In genomic region chr4:16226816-16227461, GRCh38 we compare ENCODE assay signal across 8 cellular contexts. TPM values are rescaled to one million over a fixed set of nuclear protein-coding genes. Genes with fewer than 3 reads are reported as not detected.
DNase-seq lines count a peak whose midpoint lies in the region; ATAC-seq and TF ChIP-seq lines count a peak whose summit lies in the region.

No MANE protein-coding gene starts in this region.

- CTCF ChIA-PET in OCI-LY7 (lab: Charles Lee; ENCODE audit: unreplicated experiment) = no interaction called here

- peak overlapping the region; percentile 77 for H3K27ac ChIP-seq in OCI-LY7 (ENCODE audit: low read depth, low read length, poor library complexity, severe bottlenecking)
- H3K27ac ChIP-seq in upper lobe of right lung = peak overlapping the region; percentile 94

- H4K20me1 ChIP-seq in OCI-LY7 (ENCODE audit: insufficient read depth, low read length) = peaks cover 19% of the 10 kb centered on the region

- no peak for TF ChIP-seq CTCF in OCI-LY7 (conservative IDR thresholded peaks at IDR 0.05; ENCODE audit: low read length)
- no peak for TF ChIP-seq CTCF in upper lobe of right lung (IDR thresholded peaks at IDR 0.05)

- peak overlapping the region; percentile 71 for H3K4me3 ChIP-seq in OCI-LY7 (ENCODE audit: low read depth, low read length, poor library complexity, severe bottlenecking)
- peak overlapping the region; percentile 74 for H3K4me3 ChIP-seq in neuron (ENCODE audit: low read length)
- peak overlapping the region; percentile 83 for H3K4me3 ChIP-seq in upper lobe of right lung

- H2AFZ ChIP-seq in OCI-LY7 (ENCODE audit: low read length) (peak overlapping the region; percentile 66; the same call in 1 of the 2 replicates), neuron (ENCODE audit: low read depth, low read length) (peak overlapping the region; percentile 50)

- peak; percentile 15 to 28 for DNase-seq in NOMO-1 (lab: John Stamatoyannopoulos, UW; ENCODE audit: unreplicated experiment in 2 of 2)
- DNase-seq in NOMO-1 treated with dmso at 0.1 percent for 144 hours (lab: John Stamatoyannopoulos, UW; ENCODE audit: unreplicated experiment) = no peak
- peak; percentile 56 for DNase-seq in OCI-LY7 (ENCODE audit: low spot score)
- DNase-seq in activated gamma-delta T cell (lab: John Stamatoyannopoulos, UW) = peak; percentile 29
- peak; percentile 12 for DNase-seq in foreskin melanocyte
- peak; percentile 84 for DNase-seq in upper lobe of right lung

- peaks cover 38% of the 10 kb centered on the region for H3K79me2 ChIP-seq in OCI-LY7 (ENCODE audit: insufficient read depth, low read depth, low read length)

- H3K9me2 ChIP-seq in OCI-LY7 (ENCODE audit: insufficient read depth, low read length) = no peaks in the 10 kb centered on the region

- BruUV-seq in OCI-LY7 (replicated peaks; lab: Mats Ljungman, UMichigan) = no TSS peak

- H3K36me3 ChIP-seq in OCI-LY7 (ENCODE audit: insufficient read depth, low read length) = peaks cover 11% of the 10 kb centered on the region
- no peaks in the 10 kb centered on the region for H3K36me3 ChIP-seq in neuron (ENCODE audit: insufficient read depth, low read length)
- no peaks in the 10 kb centered on the region for H3K36me3 ChIP-seq in upper lobe of right lung

- H3K27me3 ChIP-seq in neuron (ENCODE audit: insufficient read depth, low read length) (no peaks in the 10 kb centered on the region), upper lobe of right lung (no peaks in the 10 kb centered on the region)

- H3K4me1 ChIP-seq in OCI-LY7 (ENCODE audit: insufficient read depth, low read length, poor library complexity, severe bottlenecking) (peaks cover 69% of the 10 kb centered on the region), neuron (ENCODE audit: insufficient read depth, low read length) (peaks cover 24% of the 10 kb centered on the region), upper lobe of right lung (peaks cover 45% of the 10 kb centered on the region)

- POLR2A ChIA-PET in OCI-LY7 (lab: Charles Lee) = interaction anchor here (0.6 to 2.2 kb wide), 7 partner anchors 8 to 509 kb away, joined by 3 to 7 read pairs (median 4); no protein-coding TSS in a partner anchor

- H3K4me2 ChIP-seq in OCI-LY7 (ENCODE audit: low read length) = peak overlapping the region; percentile 91

- H3K9me3 ChIP-seq in OCI-LY7 (ENCODE audit: low read length) (no peaks in the 10 kb centered on the region), neuron (ENCODE audit: low read length) (no peaks in the 10 kb centered on the region), upper lobe of right lung (no peaks in the 10 kb centered on the region)

- intact Hi-C loops in OCI-LY7 (cut with micrococcal nuclease; ENCODE audit: unreplicated experiment) (loop anchor here (1.0 to 10.0 kb wide), 6 partner anchors 35 to 1348 kb away; partner anchors contain the start of genes CD38, CPEB2, FBXL5 and LAP3), upper lobe of right lung (cut with DNase I) (no loop called here)

- ATAC-seq in HG03025 (IDR thresholded peaks at IDR 0.05; ENCODE audit: low FRiP score, unreplicated experiment) (peak; percentile 41), upper lobe of right lung (peak; percentile 61)

RNA-seq across cellular contexts. Expression of gene TAPT1, which starts 0.7 kb away (rescaled TPM):
- total RNA-seq in OCI-LY7 (2014; rRNA removed; shearing (Covaris generic)) = 23.2 and 34.3 TPM in 2 replicates
- total RNA-seq in OCI-LY7 (2022) = 66.6 and 94.1 TPM in 2 replicates
- 66.5 TPM for total RNA-seq in upper lobe of right lung
